Comparison of ENCODE assay signal across 27 cellular contexts in the genomic region with DNA sequence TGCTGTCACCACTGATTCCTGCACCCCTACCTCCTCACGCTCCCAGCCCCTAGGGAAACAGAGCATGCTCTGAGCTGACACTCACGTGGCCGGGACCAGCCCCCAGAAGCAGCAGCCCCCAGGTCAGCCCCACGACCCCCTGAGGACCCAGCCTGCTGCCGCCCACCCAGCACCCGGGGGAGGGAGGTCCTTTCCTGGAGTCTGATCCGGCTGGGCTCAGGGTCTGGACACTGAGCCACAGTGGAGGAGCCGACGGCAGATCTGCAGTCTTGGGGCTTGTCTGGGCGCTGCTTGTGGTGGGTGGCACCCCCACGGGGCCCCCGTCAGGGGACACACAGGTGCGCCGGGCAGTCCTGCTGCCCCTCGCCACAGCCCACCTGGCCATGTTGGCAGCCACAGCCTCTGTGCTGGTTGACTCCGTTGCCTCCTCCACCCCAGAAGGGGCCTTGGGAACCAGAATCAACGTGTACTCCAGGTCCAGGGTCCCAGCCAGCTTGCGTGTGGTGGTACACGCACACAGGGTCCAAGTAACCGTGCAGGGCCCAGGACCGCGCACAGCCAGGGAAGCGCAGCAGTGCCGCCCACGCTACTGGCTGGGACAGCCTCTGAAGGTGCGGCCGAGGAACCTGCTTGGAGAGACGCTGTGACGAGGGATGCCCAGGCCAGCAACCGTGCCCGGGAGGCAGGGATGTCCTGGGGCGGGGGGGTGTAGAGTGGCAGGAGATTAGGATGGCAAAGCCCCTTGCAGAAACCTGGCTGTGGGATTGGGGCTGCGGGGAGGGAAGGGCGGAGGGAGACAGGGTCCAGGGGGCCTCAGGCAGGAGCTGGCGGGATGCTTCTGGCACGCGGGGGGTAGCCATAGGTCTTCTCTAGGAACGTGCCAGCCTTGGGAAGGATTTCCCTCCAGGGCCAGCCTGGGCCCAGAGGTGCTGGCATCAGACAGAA. TPM values are rescaled to one million over a fixed set of nuclear protein-coding genes. Genes with fewer than 3 reads are reported as not detected.
A peak's percentile ranks its signal among the peaks of the same experiment; 100 is the strongest.
DNase-seq lines count a peak whose midpoint lies in the region; ATAC-seq, FAIRE-seq and TF ChIP-seq lines count a peak whose summit lies in the region.
"Had no signal": no experiment of that assay in that cellular context is flagged by ENCODE, and none has a peak within 500 bp of the region (broad histone marks: within the 10 kb centered on the region; RNA-seq: fewer than 3 reads in every experiment).

No MANE protein-coding gene starts in this region.

- TF ChIP-seq CTCF in K562 (IDR thresholded peaks at IDR 0.05 in 2 of 3, conservative IDR thresholded peaks at IDR 0.05 in 1 of 3; ENCODE audit: insufficient read depth in 2 of 3, low read depth in 1 of 3, low read length in 3 of 3): no peak
- no peak for TF ChIP-seq CTCF in stomach (IDR thresholded peaks at IDR 0.05)

- TF ChIP-seq RAD21 in K562 (CRISPR knock-in tag; conservative IDR thresholded peaks at IDR 0.05 in 1 of 2, IDR thresholded peaks at IDR 0.05 in 1 of 2): no peak

- H3K27ac ChIP-seq in K562 (ENCODE audit: extremely low read depth, low read depth, low read length) (no peak overlapping the region), stomach (peak overlapping the region in 3 of 5 donors; percentile 90 to 99 (median 94))
- H3K27ac ChIP-seq: brain microvascular endothelial cell, neutrophil, psoas muscle, thyroid gland had no signal

- WGBS in K562 (ENCODE audit: insufficient coverage, low coverage, missing lambda C conversion rate): 77% methylated on average over 32 of the region's 38 CpGs
- 85 to 94% (median 89%) methylated on average over 8 to 38 of the region's 38 CpGs for WGBS in stomach, 5 donors

- H3K9me3 ChIP-seq in K562 (replicated peaks; ENCODE audit: control insufficient read depth, insufficient read depth, low read depth, low read length) (no peaks in the 10 kb centered on the region), stomach (no peaks in the 10 kb centered on the region)
- H3K9me3 ChIP-seq: BE2C, colonic mucosa, esophagus squamous epithelium, neutrophil, psoas muscle, thyroid gland had no signal

- no peaks in the 10 kb centered on the region for H3K9me1 ChIP-seq in K562 (ENCODE audit: control insufficient read depth, insufficient read depth, low read length)

- no peak overlapping the region for H3K4me3 ChIP-seq in K562
- no peak overlapping the region for H3K4me3 ChIP-seq in stomach
- H3K4me3 ChIP-seq: colonic mucosa, esophagus squamous epithelium, psoas muscle, thyroid gland had no signal

- in situ Hi-C loops in K562 (cut with MboI): no loop called here

- DNase-seq in NCI-H2171 treated with DMSO at 0.1 percent for 48 hours (lab: John Stamatoyannopoulos, UW) (peak; percentile 39), NCI-H2171 (lab: John Stamatoyannopoulos, UW) (no peak), K562 (ENCODE audit: extremely low read depth in 1 of 4, low spot score in 3 of 4) (no peak), stomach (no peak), AG20443 (ENCODE audit: low spot score) (no peak)
- DNase-seq: 8988T; activated CD4-positive, CD25-positive, alpha-beta regulatory T cell treated with anti-CD3 and anti-CD28 coated beads, Interleukin-2, amount 50 U/mL, for 72 hours; activated CD8-positive, alpha-beta T cell treated with anti-CD3 and anti-CD28 coated beads for 36 hours; activated effector memory CD4-positive, alpha-beta T cell treated with anti-CD3 and anti-CD28 coated beads, Interleukin-2, amount 50 U/mL, for 16 hours; activated T-cell treated with anti-CD3 and anti-CD28 coated beads for 4 hours; BE2C; brain microvascular endothelial cell; colonic mucosa; effector memory CD8-positive, alpha-beta T cell; esophagus squamous epithelium; NCI-H1092 treated with DMSO at 0.1 percent for 48 hours; NCI-H1930; NCI-H226; OCI-M1; psoas muscle; stimulated activated CD4-positive, alpha-beta T cell treated with anti-CD3 and anti-CD28 coated beads, Interleukin-4, amount 100 ng/mL, for 1 hour; stimulated activated naive CD4-positive, alpha-beta T cell treated with Interleukin-2 at 50 U/mL for 16 hours; thyroid gland had no signal

- no peaks in the 10 kb centered on the region for H3K27me3 ChIP-seq in K562 (ENCODE audit: control insufficient read depth in 2 of 2, insufficient read depth in 2 of 2, low read length in 2 of 2)
- H3K27me3 ChIP-seq in stomach: peaks cover 0 to 8% (median 0%) of the 10 kb centered on the region in 3 donors
- H3K27me3 ChIP-seq: BE2C, brain microvascular endothelial cell, colonic mucosa, neutrophil, thyroid gland had no signal

- intact Hi-C loops in K562 (cut with micrococcal nuclease): no loop called here
- intact Hi-C loops in stomach (cut with DNase I; ENCODE audit: low total_unique reads): no loop called here

- no peak for TF ChIP-seq POLR2A in K562 (conservative IDR thresholded peaks at IDR 0.05)
- TF ChIP-seq POLR2A in stomach (IDR thresholded peaks at IDR 0.05): no peak

- H3K36me3 ChIP-seq in K562 (ENCODE audit: control insufficient read depth, insufficient read depth, low read length) (peaks cover 11% of the 10 kb centered on the region; the same call in 1 of the 3 replicates), stomach (peaks cover 2 to 45% (median 35%) of the 10 kb centered on the region in 4 donors)
- H3K36me3 ChIP-seq: colonic mucosa, neutrophil, thyroid gland had no signal

- H4K20me1 ChIP-seq in K562 (replicated peaks; ENCODE audit: control insufficient read depth, insufficient read depth, low read length): no peaks in the 10 kb centered on the region

- no peaks in the 10 kb centered on the region; the same call in 2 of the 3 replicates for H3K79me2 ChIP-seq in K562 (ENCODE audit: control insufficient read depth, insufficient read depth, low read length)

- CTCF ChIA-PET in K562 (lab: Yijun Ruan, JAX; ENCODE audit: low intra/inter-chr PET ratio): no interaction called here

- POLR2A ChIA-PET in K562 (lab: Yijun Ruan, JAX): interaction anchor here (0.5 to 2.0 kb wide), 3 partner anchors 14 to 403 kb away, joined by 3 to 6 read pairs (median 4); no protein-coding TSS in a partner anchor

- no TSS peak for BruUV-seq in K562 (replicated peaks; lab: Mats Ljungman, UMichigan)

- FAIRE-seq in K562 (lab: Jason Lieb, UNC): no peak
- FAIRE-seq: keratinocyte had no signal

- peak overlapping the region in 1 of 2 experiments; percentile 26; a peak in 2 of 4 replicates for H3K9ac ChIP-seq in K562 (ENCODE audit: insufficient read depth in 1 of 2, low read depth in 2 of 2, low read length in 2 of 2)

- no peak for TF ChIP-seq EP300 in K562 (IDR thresholded peaks at IDR 0.05; ENCODE audit: low read length)
- no peak for TF ChIP-seq EP300 in stomach (IDR thresholded peaks at IDR 0.05)

- H3K4me1 ChIP-seq in K562 (replicated peaks in 1 of 2; ENCODE audit: control insufficient read depth in 2 of 2, insufficient read depth in 2 of 2, low read length in 2 of 2): peaks cover 11 to 93% of the 10 kb centered on the region in 2 experiments
- peaks cover 21 to 43% (median 38%) of the 10 kb centered on the region in 4 donors for H3K4me1 ChIP-seq in stomach

- ATAC-seq in K562 (no peak), HG03108 (IDR thresholded peaks at IDR 0.05; ENCODE audit: unreplicated experiment) (no peak)
- ATAC-seq: activated CD8-positive, alpha-beta T cell treated with anti-CD3 and anti-CD28 coated beads for 36 hours; effector memory CD8-positive, alpha-beta T cell; psoas muscle; Right ventricle myocardium inferior had no signal

- no peak overlapping the region for H2AFZ ChIP-seq in K562 (ENCODE audit: low read depth, low read length)

- no peak overlapping the region for H3K4me2 ChIP-seq in K562 (ENCODE audit: insufficient read depth, low read length)

RNA-seq across cellular contexts. Expression of a gene that starts 3.5 kb away (rescaled TPM):
- total RNA-seq in K562 (2011; cell fraction: chromatin; rRNA removed; ENCODE audit: low replicate concordance): 3.5 and 12.0 TPM in 2 replicates
- 9.3 and 11.7 TPM in 2 replicates for total RNA-seq in K562 (2011; cell fraction: nucleolus; rRNA removed)
- 3.4 and 4.8 TPM in 2 replicates for total RNA-seq in K562 (2011; cell fraction: nucleoplasm; rRNA removed)
- total RNA-seq in K562 (2014; rRNA removed) (44.6 and 56.7 TPM in 2 replicates), K562 (2014; rRNA removed; fragmentation: Illumina TruSeq; extraction: Trizol) (2.2 and 3.4 TPM in 2 replicates), K562 (2015; rRNA removed; fragmentation: Illumina TruSeq; extraction: Trizol) (10.0 and 10.8 TPM in 2 replicates), K562 (2021) (25.6 and 25.8 TPM in 2 replicates), stomach (10 to 100 TPM in 1 of 5 donors, 1 to 10 TPM in 3, not detected in 1; 1.3 to 10.1 (median 7.4) TPM)
- polyA plus RNA-seq in K562 (2011; rRNA removed) (3.1 and 3.2 TPM in 2 replicates), K562 (2014; fragmentation: Illumina TruSeq; extraction: Trizol) (2.2 and 4.2 TPM in 2 replicates), K562 (2014; fragmentation: Nextera tagmentation; extraction: Ambion mirVana) (under 1 TPM; 0.17 to 0.36 TPM), K562 (2014; rRNA removed) (22.1 and 29.8 TPM in 2 replicates), stomach (10 to 100 TPM; 13.9 to 16.8 (median 15.0) TPM)
- polyA plus RNA-seq in K562 (2011; cell fraction: cytosol; rRNA removed): 7.6 and 27.3 TPM in 2 replicates
- polyA plus RNA-seq in K562 (2011; cell fraction: nucleus; rRNA removed): 4.2 and 7.4 TPM in 2 replicates
- polyA plus RNA-seq in K562 (2012): 8.5 and 15.9 TPM in 2 replicates
- polyA minus RNA-seq in K562 (2011; rRNA and poly(A)+ RNA removed): 0.28 TPM in 1 of 2 replicates, not detected in the other
- 2.6 and 3.4 TPM in 2 replicates for polyA minus RNA-seq in K562 (2011; cell fraction: cytosol; rRNA and poly(A)+ RNA removed)
- polyA minus RNA-seq in K562 (2011; cell fraction: nucleus; rRNA and poly(A)+ RNA removed): 2.9 and 3.6 TPM in 2 replicates

RNA-seq across cellular contexts. Expression of a gene that starts 13.4 kb away (rescaled TPM):
- total RNA-seq in K562 (2011; cell fraction: chromatin; rRNA removed; ENCODE audit: low replicate concordance): 37.4 and 149 TPM in 2 replicates
- total RNA-seq in K562 (2011; cell fraction: nucleolus; rRNA removed): 92.6 and 92.9 TPM in 2 replicates
- 39.7 and 46.5 TPM in 2 replicates for total RNA-seq in K562 (2011; cell fraction: nucleoplasm; rRNA removed)
- total RNA-seq in K562 (2014; rRNA removed) (37.6 and 40.1 TPM in 2 replicates), K562 (2014; rRNA removed; fragmentation: Illumina TruSeq; extraction: Trizol) (3.5 and 3.6 TPM in 2 replicates), K562 (2015; rRNA removed; fragmentation: Illumina TruSeq; extraction: Trizol) (14.6 and 15.8 TPM in 2 replicates), K562 (2021) (35.6 and 42.7 TPM in 2 replicates), stomach (1 to 10 TPM in 3 of 5 donors, under 1 TPM in 1, not detected in 1; 0.92 to 8.2 (median 1.6) TPM)
- polyA plus RNA-seq in K562 (2011; rRNA removed) (9.7 and 27.8 TPM in 2 replicates), K562 (2014; fragmentation: Illumina TruSeq; extraction: Trizol) (4.7 and 13.2 TPM in 2 replicates), K562 (2014; fragmentation: Nextera tagmentation; extraction: Ambion mirVana) (1 to 10 TPM; 1.7 to 2.0 TPM), K562 (2014; rRNA removed) (40.4 and 53.0 TPM in 2 replicates), stomach (1 to 10 TPM in 2 of 3 donors, under 1 TPM in 1; 0.92 to 2.0 (median 1.1) TPM)
- 10.5 and 13.4 TPM in 2 replicates for polyA plus RNA-seq in K562 (2011; cell fraction: cytosol; rRNA removed)
- polyA plus RNA-seq in K562 (2011; cell fraction: nucleus; rRNA removed): 231 and 234 TPM in 2 replicates
- polyA plus RNA-seq in K562 (2012): 21.9 and 61.0 TPM in 2 replicates
- polyA minus RNA-seq in K562 (2011; rRNA and poly(A)+ RNA removed): 4.8 and 5.0 TPM in 2 replicates
- polyA minus RNA-seq in K562 (2011; cell fraction: cytosol; rRNA and poly(A)+ RNA removed): 7.2 and 12.8 TPM in 2 replicates
- polyA minus RNA-seq in K562 (2011; cell fraction: nucleus; rRNA and poly(A)+ RNA removed): 25.8 and 55.4 TPM in 2 replicates

RNA-seq across cellular contexts. Expression of a gene that starts 32.7 kb away (rescaled TPM):
- total RNA-seq in K562 (2011; cell fraction: chromatin; rRNA removed; ENCODE audit: low replicate concordance): 13.9 and 58.1 TPM in 2 replicates
- total RNA-seq in K562 (2011; cell fraction: nucleolus; rRNA removed): 30.3 and 36.2 TPM in 2 replicates
- total RNA-seq in K562 (2011; cell fraction: nucleoplasm; rRNA removed): 16.3 and 19.9 TPM in 2 replicates
- total RNA-seq in K562 (2014; rRNA removed): 12.7 and 16.0 TPM in 2 replicates
- total RNA-seq in K562 (2014; rRNA removed; fragmentation: Illumina TruSeq; extraction: Trizol): 0.54 and 0.76 TPM in 2 replicates
- 3.1 and 4.1 TPM in 2 replicates for total RNA-seq in K562 (2015; rRNA removed; fragmentation: Illumina TruSeq; extraction: Trizol)
- total RNA-seq in K562 (2021): 12.4 and 14.2 TPM in 2 replicates
- polyA plus RNA-seq in K562 (2011; rRNA removed): 5.4 and 6.7 TPM in 2 replicates
- polyA plus RNA-seq in K562 (2011; cell fraction: cytosol; rRNA removed): 5.4 and 23.3 TPM in 2 replicates
- polyA plus RNA-seq in K562 (2011; cell fraction: nucleus; rRNA removed): 21.3 and 47.7 TPM in 2 replicates
- polyA plus RNA-seq in K562 (2012): 5.3 and 13.8 TPM in 2 replicates
- 1.9 and 5.2 TPM in 2 replicates for polyA plus RNA-seq in K562 (2014; fragmentation: Illumina TruSeq; extraction: Trizol)
- polyA plus RNA-seq in K562 (2014; fragmentation: Nextera tagmentation; extraction: Ambion mirVana): under 1 TPM; 0.04 to 0.10 TPM
- polyA plus RNA-seq in K562 (2014; rRNA removed): 9.2 and 10.1 TPM in 2 replicates
- polyA minus RNA-seq in K562 (2011; rRNA and poly(A)+ RNA removed): 1.4 and 3.0 TPM in 2 replicates
- polyA minus RNA-seq in K562 (2011; cell fraction: cytosol; rRNA and poly(A)+ RNA removed): 7.8 and 9.2 TPM in 2 replicates
- 12.7 and 13.3 TPM in 2 replicates for polyA minus RNA-seq in K562 (2011; cell fraction: nucleus; rRNA and poly(A)+ RNA removed)
- 10 to 100 TPM in 3 of 5 donors, 1 to 10 TPM in 2; 3.5 to 16.5 (median 14.6) TPM for total RNA-seq in stomach
- polyA plus RNA-seq in stomach: 10 to 100 TPM in 1 of 3 donors, 1 to 10 TPM in 2; 6.3 to 17.4 (median 9.6) TPM

RNA-seq across cellular contexts. Expression of a gene that starts 39.9 kb away (rescaled TPM):
- total RNA-seq in K562 (2011; cell fraction: chromatin; rRNA removed; ENCODE audit: low replicate concordance): 42.9 and 79.4 TPM in 2 replicates
- 32.0 TPM in 2 replicates for total RNA-seq in K562 (2011; cell fraction: nucleolus; rRNA removed)
- total RNA-seq in K562 (2011; cell fraction: nucleoplasm; rRNA removed): 23.1 and 26.3 TPM in 2 replicates
- total RNA-seq in K562 (2014; rRNA removed) (14.4 and 15.8 TPM in 2 replicates), K562 (2014; rRNA removed; fragmentation: Illumina TruSeq; extraction: Trizol) (7.1 and 8.8 TPM in 2 replicates), K562 (2015; rRNA removed; fragmentation: Illumina TruSeq; extraction: Trizol) (9.3 and 11.1 TPM in 2 replicates), K562 (2021) (17.1 and 18.7 TPM in 2 replicates), stomach (10 to 100 TPM in 1 of 5 donors, 1 to 10 TPM in 4; 1.8 to 58.2 (median 5.8) TPM)
- polyA plus RNA-seq in K562 (2011; rRNA removed) (4.4 and 4.5 TPM in 2 replicates), K562 (2014; fragmentation: Illumina TruSeq; extraction: Trizol) (8.8 and 9.0 TPM in 2 replicates), K562 (2014; fragmentation: Nextera tagmentation; extraction: Ambion mirVana) (under 1 TPM; 0.21 to 0.46 TPM), K562 (2014; rRNA removed) (18.7 and 21.8 TPM in 2 replicates), stomach (1 to 10 TPM; 2.9 to 4.6 (median 4.1) TPM)
- 3.2 and 7.4 TPM in 2 replicates for polyA plus RNA-seq in K562 (2011; cell fraction: cytosol; rRNA removed)
- polyA plus RNA-seq in K562 (2011; cell fraction: nucleus; rRNA removed): 16.1 and 32.6 TPM in 2 replicates
- polyA plus RNA-seq in K562 (2012): 9.7 and 10.5 TPM in 2 replicates
- 6.7 and 10.2 TPM in 2 replicates for polyA minus RNA-seq in K562 (2011; rRNA and poly(A)+ RNA removed)
- polyA minus RNA-seq in K562 (2011; cell fraction: cytosol; rRNA and poly(A)+ RNA removed): 6.1 and 7.4 TPM in 2 replicates
- polyA minus RNA-seq in K562 (2011; cell fraction: nucleus; rRNA and poly(A)+ RNA removed): 8.3 and 11.7 TPM in 2 replicates

RNA-seq across cellular contexts. Expression of a gene that starts 50.4 kb away (rescaled TPM):
- 129 and 278 TPM in 2 replicates for total RNA-seq in K562 (2011; cell fraction: chromatin; rRNA removed; ENCODE audit: low replicate concordance)
- 185 and 197 TPM in 2 replicates for total RNA-seq in K562 (2011; cell fraction: nucleolus; rRNA removed)
- total RNA-seq in K562 (2011; cell fraction: nucleoplasm; rRNA removed): 143 and 151 TPM in 2 replicates
- total RNA-seq in K562 (2014; rRNA removed): 79.0 and 88.8 TPM in 2 replicates
- total RNA-seq in K562 (2014; rRNA removed; fragmentation: Illumina TruSeq; extraction: Trizol): 38.1 and 38.3 TPM in 2 replicates
- total RNA-seq in K562 (2015; rRNA removed; fragmentation: Illumina TruSeq; extraction: Trizol): 61.3 and 65.5 TPM in 2 replicates
- 101 and 104 TPM in 2 replicates for total RNA-seq in K562 (2021)
- 77.3 and 92.6 TPM in 2 replicates for polyA plus RNA-seq in K562 (2011; rRNA removed)
- 45.3 and 59.9 TPM in 2 replicates for polyA plus RNA-seq in K562 (2011; cell fraction: cytosol; rRNA removed)
- 432 and 490 TPM in 2 replicates for polyA plus RNA-seq in K562 (2011; cell fraction: nucleus; rRNA removed)
- polyA plus RNA-seq in K562 (2012): 54.6 and 62.9 TPM in 2 replicates
- 72.6 and 75.9 TPM in 2 replicates for polyA plus RNA-seq in K562 (2014; fragmentation: Illumina TruSeq; extraction: Trizol)
- polyA plus RNA-seq in K562 (2014; fragmentation: Nextera tagmentation; extraction: Ambion mirVana): 1 to 10 TPM; 6.7 to 9.6 TPM
- 106 and 108 TPM in 2 replicates for polyA plus RNA-seq in K562 (2014; rRNA removed)
- 19.2 and 21.9 TPM in 2 replicates for polyA minus RNA-seq in K562 (2011; rRNA and poly(A)+ RNA removed)
- 33.9 and 46.1 TPM in 2 replicates for polyA minus RNA-seq in K562 (2011; cell fraction: cytosol; rRNA and poly(A)+ RNA removed)
- 76.5 and 84.3 TPM in 2 replicates for polyA minus RNA-seq in K562 (2011; cell fraction: nucleus; rRNA and poly(A)+ RNA removed)
- 100 to 1,000 TPM in 1 of 5 donors, 10 to 100 TPM in 4; 26.3 to 184 (median 71.2) TPM for total RNA-seq in stomach
- polyA plus RNA-seq in stomach: 10 to 100 TPM; 20.6 to 29.5 (median 27.2) TPM
